1 cellular context compared by ENCODE assay signal in genomic region chr1:109923131-109923945, GRCh38.
TF ChIP-seq lines count a peak whose summit lies in the region.

No MANE protein-coding gene starts in this region.

TF ChIP-seq in WTC11, 78 proteins besides CTCF, POLR2A, EP300 and RAD21 (continued from another document):
- TF ChIP-seq, protein P1, sequence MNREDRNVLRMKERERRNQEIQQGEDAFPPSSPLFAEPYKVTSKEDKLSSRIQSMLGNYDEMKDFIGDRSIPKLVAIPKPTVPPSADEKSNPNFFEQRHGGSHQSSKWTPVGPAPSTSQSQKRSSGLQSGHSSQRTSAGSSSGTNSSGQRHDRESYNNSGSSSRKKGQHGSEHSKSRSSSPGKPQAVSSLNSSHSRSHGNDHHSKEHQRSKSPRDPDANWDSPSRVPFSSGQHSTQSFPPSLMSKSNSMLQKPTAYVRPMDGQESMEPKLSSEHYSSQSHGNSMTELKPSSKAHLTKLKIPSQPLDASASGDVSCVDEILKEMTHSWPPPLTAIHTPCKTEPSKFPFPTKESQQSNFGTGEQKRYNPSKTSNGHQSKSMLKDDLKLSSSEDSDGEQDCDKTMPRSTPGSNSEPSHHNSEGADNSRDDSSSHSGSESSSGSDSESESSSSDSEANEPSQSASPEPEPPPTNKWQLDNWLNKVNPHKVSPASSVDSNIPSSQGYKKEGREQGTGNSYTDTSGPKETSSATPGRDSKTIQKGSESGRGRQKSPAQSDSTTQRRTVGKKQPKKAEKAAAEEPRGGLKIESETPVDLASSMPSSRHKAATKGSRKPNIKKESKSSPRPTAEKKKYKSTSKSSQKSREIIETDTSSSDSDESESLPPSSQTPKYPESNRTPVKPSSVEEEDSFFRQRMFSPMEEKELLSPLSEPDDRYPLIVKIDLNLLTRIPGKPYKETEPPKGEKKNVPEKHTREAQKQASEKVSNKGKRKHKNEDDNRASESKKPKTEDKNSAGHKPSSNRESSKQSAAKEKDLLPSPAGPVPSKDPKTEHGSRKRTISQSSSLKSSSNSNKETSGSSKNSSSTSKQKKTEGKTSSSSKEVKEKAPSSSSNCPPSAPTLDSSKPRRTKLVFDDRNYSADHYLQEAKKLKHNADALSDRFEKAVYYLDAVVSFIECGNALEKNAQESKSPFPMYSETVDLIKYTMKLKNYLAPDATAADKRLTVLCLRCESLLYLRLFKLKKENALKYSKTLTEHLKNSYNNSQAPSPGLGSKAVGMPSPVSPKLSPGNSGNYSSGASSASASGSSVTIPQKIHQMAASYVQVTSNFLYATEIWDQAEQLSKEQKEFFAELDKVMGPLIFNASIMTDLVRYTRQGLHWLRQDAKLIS (CRISPR knock-in tag; IDR thresholded peaks at IDR 0.05; ENCODE audit: borderline replicate concordance), result no peak
- TF ChIP-seq, protein P2, sequence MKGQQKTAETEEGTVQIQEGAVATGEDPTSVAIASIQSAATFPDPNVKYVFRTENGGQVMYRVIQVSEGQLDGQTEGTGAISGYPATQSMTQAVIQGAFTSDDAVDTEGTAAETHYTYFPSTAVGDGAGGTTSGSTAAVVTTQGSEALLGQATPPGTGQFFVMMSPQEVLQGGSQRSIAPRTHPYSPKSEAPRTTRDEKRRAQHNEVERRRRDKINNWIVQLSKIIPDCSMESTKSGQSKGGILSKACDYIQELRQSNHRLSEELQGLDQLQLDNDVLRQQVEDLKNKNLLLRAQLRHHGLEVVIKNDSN (CRISPR knock-in tag; IDR thresholded peaks at IDR 0.05), result no peak
- TF ChIP-seq, protein P3, sequence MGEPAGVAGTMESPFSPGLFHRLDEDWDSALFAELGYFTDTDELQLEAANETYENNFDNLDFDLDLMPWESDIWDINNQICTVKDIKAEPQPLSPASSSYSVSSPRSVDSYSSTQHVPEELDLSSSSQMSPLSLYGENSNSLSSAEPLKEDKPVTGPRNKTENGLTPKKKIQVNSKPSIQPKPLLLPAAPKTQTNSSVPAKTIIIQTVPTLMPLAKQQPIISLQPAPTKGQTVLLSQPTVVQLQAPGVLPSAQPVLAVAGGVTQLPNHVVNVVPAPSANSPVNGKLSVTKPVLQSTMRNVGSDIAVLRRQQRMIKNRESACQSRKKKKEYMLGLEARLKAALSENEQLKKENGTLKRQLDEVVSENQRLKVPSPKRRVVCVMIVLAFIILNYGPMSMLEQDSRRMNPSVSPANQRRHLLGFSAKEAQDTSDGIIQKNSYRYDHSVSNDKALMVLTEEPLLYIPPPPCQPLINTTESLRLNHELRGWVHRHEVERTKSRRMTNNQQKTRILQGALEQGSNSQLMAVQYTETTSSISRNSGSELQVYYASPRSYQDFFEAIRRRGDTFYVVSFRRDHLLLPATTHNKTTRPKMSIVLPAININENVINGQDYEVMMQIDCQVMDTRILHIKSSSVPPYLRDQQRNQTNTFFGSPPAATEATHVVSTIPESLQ (CRISPR knock-in tag; IDR thresholded peaks at IDR 0.05), result no peak
